ENCODE assay signal across 12 cellular contexts in the genomic region with DNA sequence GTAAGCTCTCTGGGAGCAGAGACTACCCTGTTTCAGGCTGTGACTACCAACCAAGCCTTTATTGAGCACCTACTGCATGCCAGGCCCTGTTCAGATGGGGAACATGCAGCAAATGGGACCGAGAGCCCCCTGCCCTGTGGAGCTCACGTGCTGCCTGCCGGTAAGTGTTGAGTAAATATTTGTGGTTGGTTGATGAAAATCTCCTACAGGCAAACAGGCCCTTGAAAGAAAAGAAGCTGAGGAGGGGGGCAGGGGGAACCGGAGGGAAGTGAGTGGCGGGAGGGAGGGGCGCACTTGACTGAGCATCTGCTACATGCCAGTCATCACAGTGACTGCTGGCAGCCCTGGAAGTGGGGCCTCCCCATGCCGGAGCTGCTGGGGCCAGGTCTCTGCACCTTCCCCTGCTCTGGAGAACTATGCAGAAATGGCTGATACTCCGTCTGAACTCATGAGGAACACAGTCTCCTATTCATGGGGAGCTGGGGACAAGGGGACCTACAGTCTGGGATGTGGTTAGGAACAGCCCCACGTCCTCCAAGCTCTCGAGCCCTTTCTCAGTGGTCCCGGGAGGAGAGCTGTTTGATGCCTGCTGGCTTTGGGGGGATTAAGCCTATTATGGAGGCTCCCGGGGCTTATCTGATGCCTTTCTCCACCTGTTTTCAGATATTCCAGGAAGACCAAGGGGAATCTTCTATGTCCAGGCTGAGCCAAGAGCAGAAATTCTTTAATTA. TPM values are rescaled to one million over a fixed set of nuclear protein-coding genes. Genes with fewer than 3 reads are reported as not detected.
DNase-seq lines count a peak whose midpoint lies in the region; ATAC-seq and TF ChIP-seq lines count a peak whose summit lies in the region.
"Had no signal": no experiment of that assay in that cellular context is flagged by ENCODE, and none has a peak within 500 bp of the region (broad histone marks: within the 10 kb centered on the region; RNA-seq: fewer than 3 reads in every experiment).

No MANE protein-coding gene starts in this region.

- peak overlapping the region; percentile 23 for H3K27ac Mint-ChIP-seq in glutamatergic neuron (ENCODE audit: unreplicated experiment)
- no peak overlapping the region for H3K27ac Mint-ChIP-seq in activated CD4-positive, alpha-beta T cell treated with anti-CD3 and anti-CD28 coated beads for 36 hours

- POLR2A ChIA-PET in activated CD4-positive, alpha-beta T cell treated with anti-CD3 and anti-CD28 coated beads for 36 hours (lab: Charles Lee): no interaction called here

- H3K4me3 Mint-ChIP-seq in glutamatergic neuron (ENCODE audit: unreplicated experiment): no peak overlapping the region
- H3K4me3 Mint-ChIP-seq in activated CD4-positive, alpha-beta T cell treated with anti-CD3 and anti-CD28 coated beads for 36 hours: no peak overlapping the region

- peak; percentile 70 for DNase-seq in NCI-H2227 treated with DMSO at 0.1 percent for 48 hours (lab: John Stamatoyannopoulos, UW)
- DNase-seq in glutamatergic neuron: no peak
- DNase-seq in CD1c-positive myeloid dendritic cell (ENCODE audit: extremely low spot score): no peak
- no peak for DNase-seq in activated CD4-positive, alpha-beta T cell treated with anti-CD3 and anti-CD28 coated beads for 36 hours
- DNase-seq: midbrain; stimulated activated CD4-positive, alpha-beta T cell treated with anti-CD3 and anti-CD28 coated beads, Interleukin-2, amount 100 ng/mL, for 24 hours; uterus had no signal

- no peak for TF ChIP-seq CTCF in glutamatergic neuron (IDR thresholded peaks at IDR 0.05; ENCODE audit: partially characterized antibody, unreplicated experiment)

- peak overlapping the region in 6 of 11 experiments; percentile 1 to 44 (median 22); a peak in 6 of 22 replicates for H3K9ac ChIP-seq in BLaER1 treated with 17β-estradiol and CSF1 and Interleukin-3, amounts not matched to agents 10 nM and 100 nM
- no peak overlapping the region for H3K9ac ChIP-seq in HUES48 (ENCODE audit: low read depth, low read length)

- CTCF ChIA-PET in activated CD4-positive, alpha-beta T cell treated with anti-CD3 and anti-CD28 coated beads for 36 hours (lab: Charles Lee): interaction anchor here (0.5 to 0.6 kb wide), 2 partner anchors 287 to 396 kb away, joined by 3 to 5 read pairs; no protein-coding TSS in a partner anchor

- no peaks in the 10 kb centered on the region for H3K27me3 ChIP-seq in BLaER1 treated with 17β-estradiol and CSF1 and Interleukin-3, amounts not matched to agents 10 nM and 100 nM
- no peaks in the 10 kb centered on the region; the same call in none of the 2 replicates for H3K27me3 ChIP-seq in HUES48 (ENCODE audit: control insufficient read depth, insufficient read depth, low read length)
- H3K27me3 ChIP-seq: ascending aorta, uterus had no signal

- peak overlapping the region; percentile 45 to 89 (median 80); a peak in 21 of 22 replicates for H3K4me2 ChIP-seq in BLaER1 treated with 17β-estradiol and CSF1 and Interleukin-3, amounts not matched to agents 10 nM and 100 nM

- intact Hi-C loops in activated CD4-positive, alpha-beta T cell treated with anti-CD3 and anti-CD28 coated beads for 36 hours (cut with DNase I, micrococcal nuclease): no loop called here

- peaks cover 40 to 68% (median 54%) of the 10 kb centered on the region in 10 experiments for H3K4me1 ChIP-seq in BLaER1 treated with 17β-estradiol and CSF1 and Interleukin-3, amounts not matched to agents 10 nM and 100 nM
- H3K4me1 ChIP-seq in HUES48 (ENCODE audit: control insufficient read depth, insufficient read depth, low read length): peaks cover 16% of the 10 kb centered on the region
- H3K4me1 ChIP-seq: ascending aorta, uterus had no signal

- H3K9me3 Mint-ChIP-seq in glutamatergic neuron (ENCODE audit: unreplicated experiment): peaks cover 1% of the 10 kb centered on the region
- H3K9me3 Mint-ChIP-seq in activated CD4-positive, alpha-beta T cell treated with anti-CD3 and anti-CD28 coated beads for 36 hours (ENCODE audit: low read depth): no peaks in the 10 kb centered on the region

- peak overlapping the region in 5 of 11 experiments; percentile 6 to 31 (median 17); a peak in 3 of 22 replicates for H3K27ac ChIP-seq in BLaER1 treated with 17β-estradiol and CSF1 and Interleukin-3, amounts not matched to agents 10 nM and 100 nM
- H3K27ac ChIP-seq in HUES48 (ENCODE audit: low read depth, low read length): peak overlapping the region; percentile 8
- H3K27ac ChIP-seq: ascending aorta, uterus had no signal

- peaks cover 0 to 7% (median 0%) of the 10 kb centered on the region in 11 experiments; a peak in 2 of 22 replicates for H3K36me3 ChIP-seq in BLaER1 treated with 17β-estradiol and CSF1 and Interleukin-3, amounts not matched to agents 10 nM and 100 nM
- no peaks in the 10 kb centered on the region for H3K36me3 ChIP-seq in HUES48 (ENCODE audit: control insufficient read depth, insufficient read depth, low read length)
- H3K36me3 ChIP-seq: ascending aorta, uterus had no signal

- H3K4me3 ChIP-seq in BLaER1 treated with 17β-estradiol and CSF1 and Interleukin-3, amounts not matched to agents 10 nM and 100 nM: no peak overlapping the region
- no peak overlapping the region for H3K4me3 ChIP-seq in HUES48 (ENCODE audit: low read depth, low read length)
- H3K4me3 ChIP-seq: ascending aorta, uterus had no signal

- H4K20me1 ChIP-seq in BLaER1 treated with 17β-estradiol and CSF1 and Interleukin-3, amounts not matched to agents 10 nM and 100 nM: peaks cover 17 to 97% (median 77%) of the 10 kb centered on the region in 11 experiments; a peak in 21 of 22 replicates

- H3K36me3 Mint-ChIP-seq in glutamatergic neuron (ENCODE audit: unreplicated experiment): no peaks in the 10 kb centered on the region
- no peaks in the 10 kb centered on the region for H3K36me3 Mint-ChIP-seq in activated CD4-positive, alpha-beta T cell treated with anti-CD3 and anti-CD28 coated beads for 36 hours (ENCODE audit: low read depth)

- peaks cover 9% of the 10 kb centered on the region for H3K4me1 Mint-ChIP-seq in glutamatergic neuron (ENCODE audit: low read depth, unreplicated experiment)
- peaks cover 1% of the 10 kb centered on the region for H3K4me1 Mint-ChIP-seq in activated CD4-positive, alpha-beta T cell treated with anti-CD3 and anti-CD28 coated beads for 36 hours

- H3K27me3 Mint-ChIP-seq in glutamatergic neuron (ENCODE audit: unreplicated experiment): peaks cover 9% of the 10 kb centered on the region
- H3K27me3 Mint-ChIP-seq in activated CD4-positive, alpha-beta T cell treated with anti-CD3 and anti-CD28 coated beads for 36 hours: no peaks in the 10 kb centered on the region

- H3K9me3 ChIP-seq in BLaER1 treated with 17β-estradiol and CSF1 and Interleukin-3, amounts not matched to agents 10 nM and 100 nM (replicated peaks in 1 of 11): no peaks in the 10 kb centered on the region
- no peaks in the 10 kb centered on the region for H3K9me3 ChIP-seq in HUES48 (ENCODE audit: control insufficient read depth, insufficient read depth, low read length)
- H3K9me3 ChIP-seq: ascending aorta, uterus had no signal

- no peak for ATAC-seq in GM18520 (IDR thresholded peaks at IDR 0.05; ENCODE audit: unreplicated experiment)
- no peak for ATAC-seq in GM19463 (IDR thresholded peaks at IDR 0.05; ENCODE audit: unreplicated experiment)
- no peak for ATAC-seq in activated CD4-positive, alpha-beta T cell treated with anti-CD3 and anti-CD28 coated beads for 36 hours

RNA-seq across cellular contexts. Expression of gene MACROD1, which starts 34.1 kb away (rescaled TPM):
- total RNA-seq in glutamatergic neuron (ENCODE audit: unreplicated experiment): 12.7 TPM
- 10 to 100 TPM; 26.4 to 28.6 TPM for total RNA-seq in activated CD4-positive, alpha-beta T cell treated with anti-CD3 and anti-CD28 coated beads for 36 hours

RNA-seq across cellular contexts. Expression of gene STIP1, which starts 54.1 kb away (rescaled TPM):
- total RNA-seq in glutamatergic neuron (ENCODE audit: unreplicated experiment): 160 TPM
- 100 to 1,000 TPM; 398 to 403 TPM for total RNA-seq in activated CD4-positive, alpha-beta T cell treated with anti-CD3 and anti-CD28 coated beads for 36 hours
